In genomic region chr3:122383915-122384697, GRCh38 we compare ENCODE assay signal across 8 cellular contexts. TPM values are rescaled to one million over a fixed set of nuclear protein-coding genes. Genes with fewer than 3 reads are reported as not detected.
DNase-seq lines count a peak whose midpoint lies in the region; ATAC-seq and TF ChIP-seq lines count a peak whose summit lies in the region.

TSS of gene FAM162A (plus strand) at chr3:122384182. CDS start at chr3:122384266, 84 bp downstream.

- H3K4me3 ChIP-seq in GM08714 (ENCODE audit: low read length) (peak within 1 kb of the TSS; percentile 71), testis (peak within 1 kb of the TSS; percentile 80 to 91)

- H3K27ac Mint-ChIP-seq in HFFc6: peak within 1 kb of the TSS; percentile 90
- H3K27ac Mint-ChIP-seq in activated naive CD4-positive, alpha-beta T cell treated with anti-CD3 and anti-CD28 coated beads, Interleukin-2, amount 10 ng/mL, durations not matched to agents 7 days and 5 days: peak within 1 kb of the TSS; percentile 96

- H3K27ac ChIP-seq in testis: peak within 1 kb of the TSS; percentile 86

- no peaks in the 10 kb centered on the region for H3K27me3 Mint-ChIP-seq in HFFc6 (ENCODE audit: insufficient read depth)
- H3K27me3 Mint-ChIP-seq in activated naive CD4-positive, alpha-beta T cell treated with anti-CD3 and anti-CD28 coated beads, Interleukin-2, amount 10 ng/mL, durations not matched to agents 7 days and 5 days: no peaks in the 10 kb centered on the region

- ATAC-seq in omental fat pad (ENCODE audit: low FRiP score): peak; percentile 97

- no peaks in the 10 kb centered on the region for H3K9me3 Mint-ChIP-seq in HFFc6
- no peaks in the 10 kb centered on the region for H3K9me3 Mint-ChIP-seq in activated naive CD4-positive, alpha-beta T cell treated with anti-CD3 and anti-CD28 coated beads, Interleukin-2, amount 10 ng/mL, durations not matched to agents 7 days and 5 days

- H3K9me3 ChIP-seq in testis: no peaks in the 10 kb centered on the region

- no peaks in the 10 kb centered on the region for H3K27me3 ChIP-seq in testis

- peak; percentile 42 for TF ChIP-seq POLR2A in testis (IDR thresholded peaks at IDR 0.05)

- WGBS in testis, 2 donors: 1 to 2% methylated on average over 15 to 46 of the region's 51 CpGs

- peaks cover 4% of the 10 kb centered on the region; the same call in 1 of the 2 replicates for H3K36me3 Mint-ChIP-seq in HFFc6 (ENCODE audit: low read depth)
- peaks cover 15% of the 10 kb centered on the region for H3K36me3 Mint-ChIP-seq in activated naive CD4-positive, alpha-beta T cell treated with anti-CD3 and anti-CD28 coated beads, Interleukin-2, amount 10 ng/mL, durations not matched to agents 7 days and 5 days

- H3K4me1 ChIP-seq in testis: no peaks in the 10 kb centered on the region

- CTCF ChIA-PET in activated naive CD4-positive, alpha-beta T cell treated with anti-CD3 and anti-CD28 coated beads, Interleukin-2, amount 10 ng/mL, durations not matched to agents 7 days and 5 days (lab: Charles Lee): interaction anchor here (0.9 to 2.3 kb wide), 18 partner anchors 9 to 839 kb away, joined by 3 to 16 read pairs (median 5); partner anchors contain the start of genes POLQ and WDR5B

- peak within 1 kb of the TSS; percentile 94 for H3K4me3 Mint-ChIP-seq in HFFc6
- peak within 1 kb of the TSS; percentile 93 for H3K4me3 Mint-ChIP-seq in activated naive CD4-positive, alpha-beta T cell treated with anti-CD3 and anti-CD28 coated beads, Interleukin-2, amount 10 ng/mL, durations not matched to agents 7 days and 5 days

- DNase-seq in HFFc6: peak; percentile 78
- DNase-seq in NAMALWA (ENCODE audit: low spot score): peak; percentile 96
- DNase-seq in SK-N-DZ (ENCODE audit: low spot score): peak; percentile 95
- peak; percentile 96 for DNase-seq in activated naive CD4-positive, alpha-beta T cell treated with anti-CD3 and anti-CD28 coated beads, Interleukin-2, amount 10 ng/mL, durations not matched to agents 7 days and 5 days
- peak; percentile 93 for DNase-seq in germinal center (ENCODE audit: low spot score)
- DNase-seq in omental fat pad (ENCODE audit: low spot score): peak; percentile 74
- peak; percentile 96 for DNase-seq in testis

- no peaks in the 10 kb centered on the region for H3K36me3 ChIP-seq in testis (ENCODE audit: low read depth, missing control alignments)

- intact Hi-C loops in testis (cut with DNase I; ENCODE audit: low total_unique reads): no loop called here

- peak; percentile 78 for TF ChIP-seq CTCF in HFFc6 (IDR thresholded peaks at IDR 0.05)
- TF ChIP-seq CTCF in omental fat pad (IDR thresholded peaks at IDR 0.05): no peak
- peak; percentile 37 to 70 (median 49) for TF ChIP-seq CTCF in testis (IDR thresholded peaks at IDR 0.05)

- H3K4me1 Mint-ChIP-seq in HFFc6 (ENCODE audit: low read depth): peaks cover 33% of the 10 kb centered on the region
- H3K4me1 Mint-ChIP-seq in activated naive CD4-positive, alpha-beta T cell treated with anti-CD3 and anti-CD28 coated beads, Interleukin-2, amount 10 ng/mL, durations not matched to agents 7 days and 5 days: peaks cover 71% of the 10 kb centered on the region

RNA-seq across cellular contexts. Expression of gene FAM162A, which starts in this region (rescaled TPM):
- 10 to 100 TPM; 28.4 to 37.5 (median 31.5) TPM for total RNA-seq in HFFc6 (2021; fragmentation: NEBNext Ultra II Directional; extraction: Animal tissue kit (Norgen Biotek cat#: 25700))
- polyA plus RNA-seq in SK-N-DZ (2014; cell fraction: cytosol; rRNA removed): 32.6 and 37.8 TPM in 2 replicates
- 21.8 and 32.7 TPM in 2 replicates for polyA plus RNA-seq in SK-N-DZ (2014; cell fraction: nucleus; rRNA removed)
- total RNA-seq in omental fat pad (10 to 100 TPM; 16.8 to 34.6 (median 24.0) TPM), testis (10 to 100 TPM; 16.0 to 17.7 TPM)
- polyA plus RNA-seq in testis (ENCODE audit: insufficient read depth, low read depth, low replicate concordance): 77.7 TPM

Comparison
In these comparisons a context has a peak if more than half of its experiments do, and no peak if none do; other contexts are left out.
1. Peak in every context shown above with its lines: DNase-seq, ATAC-seq, H3K4me3 ChIP-seq and H3K27ac ChIP-seq.
2. CTCF ChIP-seq: peak in HFFc6 (single experiment) and testis (3 of 3); none in omental fat pad (0 of 3).